Comparison of ENCODE assay signal across 28 cellular contexts in genomic region chr17:57125866-57126265, GRCh38.
"Had no signal": no experiment of that assay in that cellular context is flagged by ENCODE, and none has a peak within 500 bp of the region (broad histone marks: within the 10 kb centered on the region; RNA-seq: fewer than 3 reads in every experiment).

No MANE protein-coding gene starts in this region.

- H3K9me3 Mint-ChIP-seq: activated B cell treated with CpG ODN at 0.5 μM for 24 hours; activated CD8-positive, alpha-beta T cell treated with anti-CD3 and anti-CD28 coated beads for 36 hours; activated T-cell treated with anti-CD3 and anti-CD28 coated beads, Interleukin-2, amount 50 U/mL, for 72 hours; central memory CD8-positive, alpha-beta T cell; nephron progenitor cell; T-helper 2 cell treated with Interferon-gamma antibody and Interleukin-4, amounts not matched to agents 5 μg/mL and 100 μg/mL, for 36 hours had no signal

- H3K27me3 Mint-ChIP-seq: activated B cell treated with CpG ODN at 0.5 μM for 24 hours; activated CD8-positive, alpha-beta T cell treated with anti-CD3 and anti-CD28 coated beads for 36 hours; central memory CD8-positive, alpha-beta T cell had no signal

- H3K27ac ChIP-seq: epithelial cell of prostate, esophagus squamous epithelium, lower lobe of right lung, ovary, prostate gland, thoracic aorta, uterus had no signal

- H3K4me1 Mint-ChIP-seq: activated B cell treated with CpG ODN at 0.5 μM for 24 hours; central memory CD8-positive, alpha-beta T cell had no signal

- H3K36me3 ChIP-seq: ovary, prostate gland, uterus had no signal

- DNase-seq: activated B cell treated with CpG ODN at 0.5 μM for 24 hours; activated CD4-positive, alpha-beta T cell treated with anti-CD3 and anti-CD28 coated beads, Interleukin-2, amount 50 U/mL, for 1 hour; activated CD8-positive, alpha-beta T cell treated with anti-CD3 and anti-CD28 coated beads for 36 hours; activated effector memory CD4-positive, alpha-beta T cell treated with Interleukin-2 at 50 U/mL for 16 hours; activated naive CD4-positive, alpha-beta T cell treated with anti-CD3 and anti-CD28 coated beads, Interleukin-2, amount 50 U/mL, for 16 hours; activated T-cell treated with anti-CD3 and anti-CD28 coated beads, Interleukin-2, amount 50 U/mL, for 72 hours; anterior cingulate cortex; dermis blood vessel endothelial cell; effector CD4-positive, alpha-beta T cell; esophagus squamous epithelium; foreskin melanocyte; kidney glomerular epithelial cell; lower lobe of right lung; nephron progenitor cell; ovary; stimulated activated CD4-positive, alpha-beta T cell treated with anti-CD3 and anti-CD28 coated beads, Interleukin-2, amount 100 ng/mL, for 48 hours; stimulated activated naive CD8-positive, alpha-beta T cell treated with anti-CD3 and anti-CD28 coated beads, Interleukin-15, Interleukin-2, amounts not matched to agents 100 U/mL and 50 U/mL, for 24 hours; T-helper 1 cell; trophoblast cell; uterus had no signal

- ATAC-seq: activated CD8-positive, alpha-beta T cell treated with anti-CD3 and anti-CD28 coated beads for 36 hours; activated T-cell treated with anti-CD3 and anti-CD28 coated beads, Interleukin-2, amount 50 U/mL, for 72 hours; lower lobe of right lung; stimulated activated naive CD8-positive, alpha-beta T cell treated with anti-CD3 and anti-CD28 coated beads, Interleukin-15, Interleukin-2, amounts not matched to agents 100 U/mL and 50 U/mL, for 24 hours had no signal

- H3K4me1 ChIP-seq: lower lobe of right lung, prostate gland, uterus had no signal

- H3K4me3 Mint-ChIP-seq: activated B cell treated with CpG ODN at 0.5 μM for 24 hours; activated CD8-positive, alpha-beta T cell treated with anti-CD3 and anti-CD28 coated beads for 36 hours; activated T-cell treated with anti-CD3 and anti-CD28 coated beads, Interleukin-2, amount 50 U/mL, for 72 hours; central memory CD8-positive, alpha-beta T cell; nephron progenitor cell; T-helper 2 cell treated with Interferon-gamma antibody and Interleukin-4, amounts not matched to agents 5 μg/mL and 100 μg/mL, for 36 hours had no signal

- FAIRE-seq: bronchial epithelial cell, colon, endometrium had no signal

- H3K27ac Mint-ChIP-seq: activated B cell treated with CpG ODN at 0.5 μM for 24 hours; activated CD8-positive, alpha-beta T cell treated with anti-CD3 and anti-CD28 coated beads for 36 hours; activated T-cell treated with anti-CD3 and anti-CD28 coated beads, Interleukin-2, amount 50 U/mL, for 72 hours; nephron progenitor cell; T-helper 2 cell treated with Interferon-gamma antibody and Interleukin-4, amounts not matched to agents 5 μg/mL and 100 μg/mL, for 36 hours had no signal

- H3K9me3 ChIP-seq: esophagus squamous epithelium, lower lobe of right lung, ovary, prostate gland, thoracic aorta, uterus had no signal

- H3K27me3 ChIP-seq: esophagus squamous epithelium, ovary, uterus had no signal

- H3K4me3 ChIP-seq: esophagus squamous epithelium, lower lobe of right lung, ovary, prostate gland, thoracic aorta, uterus had no signal
